ENCODE assay signal across 1 cellular context in the genomic region with DNA sequence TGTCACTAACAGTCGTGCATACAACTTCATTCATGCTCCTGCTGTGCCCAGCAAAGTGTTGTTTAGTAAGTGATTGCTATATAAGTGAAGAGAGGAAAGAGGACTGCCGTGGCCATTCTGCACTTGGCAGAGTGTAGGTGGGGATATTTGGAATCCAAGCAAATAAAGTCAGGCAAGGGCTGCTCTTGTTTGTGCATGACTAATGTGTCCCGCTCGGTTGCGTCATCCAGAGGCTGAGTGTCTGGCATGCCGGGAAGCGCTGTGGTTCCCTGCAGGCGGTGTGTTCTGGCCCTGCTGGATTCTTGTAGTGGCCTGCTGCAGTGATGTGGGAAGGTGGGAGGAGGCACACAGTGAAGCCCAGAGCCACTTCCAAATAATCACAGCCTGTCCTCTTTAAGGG.
TF ChIP-seq lines count a peak whose summit lies in the region.

No MANE protein-coding gene starts in this region.

TF ChIP-seq in HepG2, 621 proteins besides CTCF, POLR2A, EP300 and RAD21 (continued from another document and continues in another):
- TF ChIP-seq, protein P1, sequence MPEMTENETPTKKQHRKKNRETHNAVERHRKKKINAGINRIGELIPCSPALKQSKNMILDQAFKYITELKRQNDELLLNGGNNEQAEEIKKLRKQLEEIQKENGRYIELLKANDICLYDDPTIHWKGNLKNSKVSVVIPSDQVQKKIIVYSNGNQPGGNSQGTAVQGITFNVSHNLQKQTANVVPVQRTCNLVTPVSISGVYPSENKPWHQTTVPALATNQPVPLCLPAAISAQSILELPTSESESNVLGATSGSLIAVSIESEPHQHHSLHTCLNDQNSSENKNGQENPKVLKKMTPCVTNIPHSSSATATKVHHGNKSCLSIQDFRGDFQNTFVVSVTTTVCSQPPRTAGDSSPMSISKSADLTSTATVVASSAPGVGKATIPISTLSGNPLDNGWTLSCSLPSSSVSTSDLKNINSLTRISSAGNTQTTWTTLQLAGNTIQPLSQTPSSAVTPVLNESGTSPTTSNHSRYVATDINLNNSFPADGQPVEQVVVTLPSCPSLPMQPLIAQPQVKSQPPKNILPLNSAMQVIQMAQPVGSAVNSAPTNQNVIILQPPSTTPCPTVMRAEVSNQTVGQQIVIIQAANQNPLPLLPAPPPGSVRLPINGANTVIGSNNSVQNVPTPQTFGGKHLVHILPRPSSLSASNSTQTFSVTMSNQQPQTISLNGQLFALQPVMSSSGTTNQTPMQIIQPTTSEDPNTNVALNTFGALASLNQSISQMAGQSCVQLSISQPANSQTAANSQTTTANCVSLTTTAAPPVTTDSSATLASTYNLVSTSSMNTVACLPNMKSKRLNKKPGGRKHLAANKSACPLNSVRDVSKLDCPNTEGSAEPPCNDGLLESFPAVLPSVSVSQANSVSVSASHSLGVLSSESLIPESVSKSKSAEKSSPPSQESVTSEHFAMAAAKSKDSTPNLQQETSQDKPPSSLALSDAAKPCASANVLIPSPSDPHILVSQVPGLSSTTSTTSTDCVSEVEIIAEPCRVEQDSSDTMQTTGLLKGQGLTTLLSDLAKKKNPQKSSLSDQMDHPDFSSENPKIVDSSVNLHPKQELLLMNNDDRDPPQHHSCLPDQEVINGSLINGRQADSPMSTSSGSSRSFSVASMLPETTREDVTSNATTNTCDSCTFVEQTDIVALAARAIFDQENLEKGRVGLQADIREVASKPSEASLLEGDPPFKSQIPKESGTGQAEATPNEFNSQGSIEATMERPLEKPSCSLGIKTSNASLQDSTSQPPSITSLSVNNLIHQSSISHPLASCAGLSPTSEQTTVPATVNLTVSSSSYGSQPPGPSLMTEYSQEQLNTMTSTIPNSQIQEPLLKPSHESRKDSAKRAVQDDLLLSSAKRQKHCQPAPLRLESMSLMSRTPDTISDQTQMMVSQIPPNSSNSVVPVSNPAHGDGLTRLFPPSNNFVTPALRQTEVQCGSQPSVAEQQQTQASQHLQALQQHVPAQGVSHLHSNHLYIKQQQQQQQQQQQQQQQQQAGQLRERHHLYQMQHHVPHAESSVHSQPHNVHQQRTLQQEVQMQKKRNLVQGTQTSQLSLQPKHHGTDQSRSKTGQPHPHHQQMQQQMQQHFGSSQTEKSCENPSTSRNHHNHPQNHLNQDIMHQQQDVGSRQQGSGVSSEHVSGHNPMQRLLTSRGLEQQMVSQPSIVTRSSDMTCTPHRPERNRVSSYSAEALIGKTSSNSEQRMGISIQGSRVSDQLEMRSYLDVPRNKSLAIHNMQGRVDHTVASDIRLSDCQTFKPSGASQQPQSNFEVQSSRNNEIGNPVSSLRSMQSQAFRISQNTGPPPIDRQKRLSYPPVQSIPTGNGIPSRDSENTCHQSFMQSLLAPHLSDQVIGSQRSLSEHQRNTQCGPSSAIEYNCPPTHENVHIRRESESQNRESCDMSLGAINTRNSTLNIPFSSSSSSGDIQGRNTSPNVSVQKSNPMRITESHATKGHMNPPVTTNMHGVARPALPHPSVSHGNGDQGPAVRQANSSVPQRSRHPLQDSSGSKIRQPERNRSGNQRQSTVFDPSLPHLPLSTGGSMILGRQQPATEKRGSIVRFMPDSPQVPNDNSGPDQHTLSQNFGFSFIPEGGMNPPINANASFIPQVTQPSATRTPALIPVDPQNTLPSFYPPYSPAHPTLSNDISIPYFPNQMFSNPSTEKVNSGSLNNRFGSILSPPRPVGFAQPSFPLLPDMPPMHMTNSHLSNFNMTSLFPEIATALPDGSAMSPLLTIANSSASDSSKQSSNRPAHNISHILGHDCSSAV (CRISPR knock-in tag; IDR thresholded peaks at IDR 0.05; ENCODE audit: borderline replicate concordance): no peak
- TF ChIP-seq ATRX (CRISPR knock-in tag; IDR thresholded peaks at IDR 0.05; ENCODE audit: borderline replicate concordance) (no peak), ARID2 (CRISPR knock-in tag; IDR thresholded peaks at IDR 0.05; ENCODE audit: borderline replicate concordance) (no peak), ZNF891 (CRISPR knock-in tag; IDR thresholded peaks at IDR 0.05) (no peak), BHLHE40 (IDR thresholded peaks at IDR 0.05; ENCODE audit: low read length) (peak; percentile 43; the same call in 1 of the 2 replicates), SYNCRIP (IDR thresholded peaks at IDR 0.05; ENCODE audit: insufficient read depth, low read depth, low read length) (no peak), MBNL3 (CRISPR knock-in tag; conservative IDR thresholded peaks at IDR 0.05) (no peak), PRPF4 (IDR thresholded peaks at IDR 0.05; ENCODE audit: low read depth, low read length, poor library complexity, severe bottlenecking) (no peak), FOXA3 (CRISPR knock-in tag; IDR thresholded peaks at IDR 0.05) (peak; percentile 84), KLF13 (CRISPR knock-in tag; IDR thresholded peaks at IDR 0.05) (no peak), HDAC6 (IDR thresholded peaks at IDR 0.05; ENCODE audit: low read depth, low read length) (no peak), CBX5 (CRISPR knock-in tag; IDR thresholded peaks at IDR 0.05; ENCODE audit: borderline replicate concordance) (peak; percentile 90; the same call in 1 of the 2 replicates), ZMYM2 (CRISPR knock-in tag; IDR thresholded peaks at IDR 0.05) (peak; percentile 86), ZNF781 (CRISPR knock-in tag; IDR thresholded peaks at IDR 0.05; ENCODE audit: borderline replicate concordance, not compliant biosample characterization) (no peak), ZNF121 (CRISPR knock-in tag; IDR thresholded peaks at IDR 0.05) (peak; percentile 100), TEAD2 (CRISPR knock-in tag; IDR thresholded peaks at IDR 0.05) (no peak), ZEB1 (IDR thresholded peaks at IDR 0.05; ENCODE audit: insufficient replicate concordance, low read depth) (no peak), TSC22D2 (CRISPR knock-in tag; IDR thresholded peaks at IDR 0.05; ENCODE audit: borderline replicate concordance) (no peak), ZNF441 (CRISPR knock-in tag; IDR thresholded peaks at IDR 0.05; ENCODE audit: borderline replicate concordance) (0 out of 2 replicates have a peak, but pooled peaks have one; percentile 64), SIX1 (CRISPR knock-in tag; IDR thresholded peaks at IDR 0.05; ENCODE audit: borderline replicate concordance) (peak; percentile 66; the same call in 1 of the 2 replicates), KAT8 (CRISPR knock-in tag; IDR thresholded peaks at IDR 0.05) (peak; percentile 40; the same call in 1 of the 2 replicates), ZFAT (CRISPR knock-in tag; conservative IDR thresholded peaks at IDR 0.05) (no peak), CREB1 (IDR thresholded peaks at IDR 0.05) (peak; percentile 43), CREB1 (CRISPR knock-in tag; IDR thresholded peaks at IDR 0.05) (peak; percentile 56; the same call in 1 of the 2 replicates), NR2F2 (IDR thresholded peaks at IDR 0.05; ENCODE audit: borderline replicate concordance, low read depth) (no peak), ZNF468 (CRISPR knock-in tag; IDR thresholded peaks at IDR 0.05) (no peak)
- TF ChIP-seq, protein P2, sequence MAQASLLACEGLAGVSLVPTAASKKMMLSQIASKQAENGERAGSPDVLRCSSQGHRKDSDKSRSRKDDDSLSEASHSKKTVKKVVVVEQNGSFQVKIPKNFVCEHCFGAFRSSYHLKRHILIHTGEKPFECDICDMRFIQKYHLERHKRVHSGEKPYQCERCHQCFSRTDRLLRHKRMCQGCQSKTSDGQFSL (CRISPR knock-in tag; IDR thresholded peaks at IDR 0.05): no peak
- TF ChIP-seq, protein P3, sequence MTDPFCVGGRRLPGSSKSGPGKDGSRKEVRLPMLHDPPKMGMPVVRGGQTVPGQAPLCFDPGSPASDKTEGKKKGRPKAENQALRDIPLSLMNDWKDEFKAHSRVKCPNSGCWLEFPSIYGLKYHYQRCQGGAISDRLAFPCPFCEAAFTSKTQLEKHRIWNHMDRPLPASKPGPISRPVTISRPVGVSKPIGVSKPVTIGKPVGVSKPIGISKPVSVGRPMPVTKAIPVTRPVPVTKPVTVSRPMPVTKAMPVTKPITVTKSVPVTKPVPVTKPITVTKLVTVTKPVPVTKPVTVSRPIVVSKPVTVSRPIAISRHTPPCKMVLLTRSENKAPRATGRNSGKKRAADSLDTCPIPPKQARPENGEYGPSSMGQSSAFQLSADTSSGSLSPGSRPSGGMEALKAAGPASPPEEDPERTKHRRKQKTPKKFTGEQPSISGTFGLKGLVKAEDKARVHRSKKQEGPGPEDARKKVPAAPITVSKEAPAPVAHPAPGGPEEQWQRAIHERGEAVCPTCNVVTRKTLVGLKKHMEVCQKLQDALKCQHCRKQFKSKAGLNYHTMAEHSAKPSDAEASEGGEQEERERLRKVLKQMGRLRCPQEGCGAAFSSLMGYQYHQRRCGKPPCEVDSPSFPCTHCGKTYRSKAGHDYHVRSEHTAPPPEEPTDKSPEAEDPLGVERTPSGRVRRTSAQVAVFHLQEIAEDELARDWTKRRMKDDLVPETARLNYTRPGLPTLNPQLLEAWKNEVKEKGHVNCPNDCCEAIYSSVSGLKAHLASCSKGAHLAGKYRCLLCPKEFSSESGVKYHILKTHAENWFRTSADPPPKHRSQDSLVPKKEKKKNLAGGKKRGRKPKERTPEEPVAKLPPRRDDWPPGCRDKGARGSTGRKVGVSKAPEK (CRISPR knock-in tag; IDR thresholded peaks at IDR 0.05; ENCODE audit: borderline replicate concordance): no peak
- TF ChIP-seq, protein P4, sequence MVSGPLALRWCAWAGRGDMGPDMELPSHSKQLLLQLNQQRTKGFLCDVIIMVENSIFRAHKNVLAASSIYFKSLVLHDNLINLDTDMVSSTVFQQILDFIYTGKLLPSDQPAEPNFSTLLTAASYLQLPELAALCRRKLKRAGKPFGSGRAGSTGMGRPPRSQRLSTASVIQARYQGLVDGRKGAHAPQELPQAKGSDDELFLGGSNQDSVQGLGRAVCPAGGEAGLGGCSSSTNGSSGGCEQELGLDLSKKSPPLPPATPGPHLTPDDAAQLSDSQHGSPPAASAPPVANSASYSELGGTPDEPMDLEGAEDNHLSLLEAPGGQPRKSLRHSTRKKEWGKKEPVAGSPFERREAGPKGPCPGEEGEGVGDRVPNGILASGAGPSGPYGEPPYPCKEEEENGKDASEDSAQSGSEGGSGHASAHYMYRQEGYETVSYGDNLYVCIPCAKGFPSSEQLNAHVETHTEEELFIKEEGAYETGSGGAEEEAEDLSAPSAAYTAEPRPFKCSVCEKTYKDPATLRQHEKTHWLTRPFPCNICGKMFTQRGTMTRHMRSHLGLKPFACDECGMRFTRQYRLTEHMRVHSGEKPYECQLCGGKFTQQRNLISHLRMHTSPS (CRISPR knock-in tag; IDR thresholded peaks at IDR 0.05; ENCODE audit: low read depth): no peak
- TF ChIP-seq, protein P5, sequence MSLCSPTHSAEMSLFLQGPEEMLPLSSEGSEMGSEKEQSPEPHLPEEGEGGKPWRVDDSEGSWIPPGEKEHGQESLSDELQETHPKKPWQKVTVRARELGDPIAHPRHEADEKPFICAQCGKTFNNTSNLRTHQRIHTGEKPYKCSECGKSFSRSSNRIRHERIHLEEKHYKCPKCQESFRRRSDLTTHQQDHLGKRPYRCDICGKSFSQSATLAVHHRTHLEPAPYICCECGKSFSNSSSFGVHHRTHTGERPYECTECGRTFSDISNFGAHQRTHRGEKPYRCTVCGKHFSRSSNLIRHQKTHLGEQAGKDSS (CRISPR knock-in tag; IDR thresholded peaks at IDR 0.05; ENCODE audit: borderline replicate concordance, low read depth): peak; percentile 67; the same call in 1 of the 2 replicates
- TF ChIP-seq, protein P6, sequence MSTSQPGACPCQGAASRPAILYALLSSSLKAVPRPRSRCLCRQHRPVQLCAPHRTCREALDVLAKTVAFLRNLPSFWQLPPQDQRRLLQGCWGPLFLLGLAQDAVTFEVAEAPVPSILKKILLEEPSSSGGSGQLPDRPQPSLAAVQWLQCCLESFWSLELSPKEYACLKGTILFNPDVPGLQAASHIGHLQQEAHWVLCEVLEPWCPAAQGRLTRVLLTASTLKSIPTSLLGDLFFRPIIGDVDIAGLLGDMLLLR (CRISPR knock-in tag; IDR thresholded peaks at IDR 0.05): no peak
- TF ChIP-seq, protein P7, sequence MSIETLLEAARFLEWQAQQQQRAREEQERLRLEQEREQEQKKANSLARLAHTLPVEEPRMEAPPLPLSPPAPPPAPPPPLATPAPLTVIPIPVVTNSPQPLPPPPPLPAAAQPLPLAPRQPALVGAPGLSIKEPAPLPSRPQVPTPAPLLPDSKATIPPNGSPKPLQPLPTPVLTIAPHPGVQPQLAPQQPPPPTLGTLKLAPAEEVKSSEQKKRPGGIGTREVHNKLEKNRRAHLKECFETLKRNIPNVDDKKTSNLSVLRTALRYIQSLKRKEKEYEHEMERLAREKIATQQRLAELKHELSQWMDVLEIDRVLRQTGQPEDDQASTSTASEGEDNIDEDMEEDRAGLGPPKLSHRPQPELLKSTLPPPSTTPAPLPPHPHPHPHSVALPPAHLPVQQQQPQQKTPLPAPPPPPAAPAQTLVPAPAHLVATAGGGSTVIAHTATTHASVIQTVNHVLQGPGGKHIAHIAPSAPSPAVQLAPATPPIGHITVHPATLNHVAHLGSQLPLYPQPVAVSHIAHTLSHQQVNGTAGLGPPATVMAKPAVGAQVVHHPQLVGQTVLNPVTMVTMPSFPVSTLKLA (IDR thresholded peaks at IDR 0.05): no peak
- TF ChIP-seq, protein P8, sequence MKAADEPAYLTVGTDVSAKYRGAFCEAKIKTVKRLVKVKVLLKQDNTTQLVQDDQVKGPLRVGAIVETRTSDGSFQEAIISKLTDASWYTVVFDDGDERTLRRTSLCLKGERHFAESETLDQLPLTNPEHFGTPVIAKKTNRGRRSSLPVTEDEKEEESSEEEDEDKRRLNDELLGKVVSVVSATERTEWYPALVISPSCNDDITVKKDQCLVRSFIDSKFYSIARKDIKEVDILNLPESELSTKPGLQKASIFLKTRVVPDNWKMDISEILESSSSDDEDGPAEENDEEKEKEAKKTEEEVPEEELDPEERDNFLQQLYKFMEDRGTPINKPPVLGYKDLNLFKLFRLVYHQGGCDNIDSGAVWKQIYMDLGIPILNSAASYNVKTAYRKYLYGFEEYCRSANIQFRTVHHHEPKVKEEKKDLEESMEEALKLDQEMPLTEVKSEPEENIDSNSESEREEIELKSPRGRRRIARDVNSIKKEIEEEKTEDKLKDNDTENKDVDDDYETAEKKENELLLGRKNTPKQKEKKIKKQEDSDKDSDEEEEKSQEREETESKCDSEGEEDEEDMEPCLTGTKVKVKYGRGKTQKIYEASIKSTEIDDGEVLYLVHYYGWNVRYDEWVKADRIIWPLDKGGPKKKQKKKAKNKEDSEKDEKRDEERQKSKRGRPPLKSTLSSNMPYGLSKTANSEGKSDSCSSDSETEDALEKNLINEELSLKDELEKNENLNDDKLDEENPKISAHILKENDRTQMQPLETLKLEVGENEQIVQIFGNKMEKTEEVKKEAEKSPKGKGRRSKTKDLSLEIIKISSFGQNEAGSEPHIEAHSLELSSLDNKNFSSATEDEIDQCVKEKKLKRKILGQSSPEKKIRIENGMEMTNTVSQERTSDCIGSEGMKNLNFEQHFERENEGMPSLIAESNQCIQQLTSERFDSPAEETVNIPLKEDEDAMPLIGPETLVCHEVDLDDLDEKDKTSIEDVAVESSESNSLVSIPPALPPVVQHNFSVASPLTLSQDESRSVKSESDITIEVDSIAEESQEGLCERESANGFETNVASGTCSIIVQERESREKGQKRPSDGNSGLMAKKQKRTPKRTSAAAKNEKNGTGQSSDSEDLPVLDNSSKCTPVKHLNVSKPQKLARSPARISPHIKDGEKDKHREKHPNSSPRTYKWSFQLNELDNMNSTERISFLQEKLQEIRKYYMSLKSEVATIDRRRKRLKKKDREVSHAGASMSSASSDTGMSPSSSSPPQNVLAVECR (CRISPR knock-in tag; IDR thresholded peaks at IDR 0.05; ENCODE audit: borderline replicate concordance): peak; percentile 55; the same call in 1 of the 2 replicates
